9 cellular contexts compared by ENCODE assay signal in the genomic region with DNA sequence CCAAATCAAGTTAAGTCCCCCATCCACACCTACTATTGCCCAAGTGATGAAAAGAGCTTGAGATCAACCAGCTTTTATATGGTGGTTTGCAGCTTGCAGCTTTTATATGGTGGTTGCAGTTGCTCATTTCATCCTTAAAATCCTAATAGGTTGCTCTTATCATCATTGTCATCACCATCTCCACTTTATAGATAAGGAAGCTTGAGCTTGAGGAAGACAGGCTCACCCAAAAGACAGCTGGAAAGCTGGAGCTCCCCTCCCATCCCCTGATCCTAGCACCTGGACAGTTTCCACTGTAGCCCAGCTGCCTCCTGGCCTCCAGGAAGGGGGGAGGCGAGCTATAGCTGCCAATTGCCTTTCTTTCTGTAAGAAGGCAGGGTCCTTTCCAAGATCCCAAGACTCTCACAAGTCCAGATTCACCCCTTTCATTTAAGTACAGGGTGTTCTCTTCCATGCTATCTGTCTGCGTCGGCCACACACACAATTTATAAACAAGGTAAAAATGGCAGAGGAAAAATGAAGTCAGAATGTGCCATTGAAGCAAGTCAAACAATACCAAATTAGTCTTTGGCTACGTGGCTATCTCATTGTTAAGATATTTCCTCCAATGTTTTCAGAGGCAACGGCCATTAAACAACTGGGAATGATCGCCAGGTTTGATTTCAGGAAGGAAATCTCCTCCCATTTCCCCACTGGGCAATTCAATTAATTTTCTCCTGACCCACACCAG.
DNase-seq lines count a peak whose midpoint lies in the region; ATAC-seq and TF ChIP-seq lines count a peak whose summit lies in the region.
"Had no signal": no experiment of that assay in that cellular context is flagged by ENCODE, and none has a peak within 500 bp of the region (broad histone marks: within the 10 kb centered on the region; RNA-seq: fewer than 3 reads in every experiment).

No MANE protein-coding gene starts in this region.

- H3K27me3 Mint-ChIP-seq in central memory CD8-positive, alpha-beta T cell = no peaks in the 10 kb centered on the region

- intact Hi-C loops in lower lobe of right lung (cut with DNase I) = loop anchor here (10.0 kb wide), 1 partner anchor 87 kb away; no protein-coding TSS in a partner anchor

- peak; percentile 80 for TF ChIP-seq EP300 in suprapubic skin (IDR thresholded peaks at IDR 0.05)

- no peak for TF ChIP-seq POLR2A in suprapubic skin (IDR thresholded peaks at IDR 0.05)

- ATAC-seq in central memory CD8-positive, alpha-beta T cell (replicated peaks; ENCODE audit: extremely low read depth, poor library complexity, severe bottlenecking) = no peak
- no peak for ATAC-seq in lower lobe of right lung
- ATAC-seq in omental fat pad (ENCODE audit: low FRiP score) = no peak

- H3K27ac ChIP-seq in lower lobe of right lung = peak overlapping the region; percentile 85
- H3K27ac ChIP-seq in suprapubic skin = peak overlapping the region; percentile 64

- TF ChIP-seq CTCF in lower lobe of right lung (IDR thresholded peaks at IDR 0.05) = no peak
- TF ChIP-seq CTCF in suprapubic skin (IDR thresholded peaks at IDR 0.05) = no peak
- no peak for TF ChIP-seq CTCF in omental fat pad (IDR thresholded peaks at IDR 0.05)

- H3K9me3 Mint-ChIP-seq in central memory CD8-positive, alpha-beta T cell = no peaks in the 10 kb centered on the region

- no peak overlapping the region for H3K4me3 Mint-ChIP-seq in central memory CD8-positive, alpha-beta T cell

- H3K4me1 ChIP-seq in lower lobe of right lung (peaks cover 83% of the 10 kb centered on the region), suprapubic skin (peaks cover 39% of the 10 kb centered on the region)

- H3K27ac Mint-ChIP-seq in central memory CD8-positive, alpha-beta T cell (ENCODE audit: low read depth) = peak overlapping the region; percentile 80

- H3K4me3 ChIP-seq in lower lobe of right lung (no peak overlapping the region), suprapubic skin (no peak overlapping the region)

- 82% methylated on average over 6 of the region's 6 CpGs for WGBS in suprapubic skin

- no peaks in the 10 kb centered on the region for H3K9me3 ChIP-seq in lower lobe of right lung
- no peaks in the 10 kb centered on the region for H3K9me3 ChIP-seq in suprapubic skin

- DNase-seq in NCI-H2196 treated with DMSO at 0.1 percent for 48 hours (lab: John Stamatoyannopoulos, UW; ENCODE audit: unreplicated experiment) (peak; percentile 46), lower lobe of right lung (no peak), suprapubic skin (ENCODE audit: low spot score in 2 of 2) (no peak), CD1c-positive myeloid dendritic cell (ENCODE audit: extremely low spot score) (no peak), omental fat pad (ENCODE audit: low spot score) (no peak), activated gamma-delta T cell treated with Interleukin-2 at 50 U/mL for 16 hours (no peak), NCI-H226 (no peak)
- no peak for DNase-seq in central memory CD8-positive, alpha-beta T cell (ENCODE audit: low spot score in 2 of 2)
- DNase-seq: NCI-H2029 treated with DMSO at 0.1 percent for 48 hours had no signal

- H3K4me1 Mint-ChIP-seq in central memory CD8-positive, alpha-beta T cell = peaks cover 33% of the 10 kb centered on the region

- peaks cover 38% of the 10 kb centered on the region for H3K36me3 ChIP-seq in lower lobe of right lung
- no peaks in the 10 kb centered on the region for H3K36me3 ChIP-seq in suprapubic skin

- H3K27me3 ChIP-seq in lower lobe of right lung (ENCODE audit: low read depth) = no peaks in the 10 kb centered on the region
- H3K27me3 ChIP-seq in suprapubic skin = no peaks in the 10 kb centered on the region

- H3K36me3 Mint-ChIP-seq in central memory CD8-positive, alpha-beta T cell (ENCODE audit: insufficient read depth) = peaks cover 18% of the 10 kb centered on the region
